ENCODE assay signal across 1 cellular context in the genomic region with DNA sequence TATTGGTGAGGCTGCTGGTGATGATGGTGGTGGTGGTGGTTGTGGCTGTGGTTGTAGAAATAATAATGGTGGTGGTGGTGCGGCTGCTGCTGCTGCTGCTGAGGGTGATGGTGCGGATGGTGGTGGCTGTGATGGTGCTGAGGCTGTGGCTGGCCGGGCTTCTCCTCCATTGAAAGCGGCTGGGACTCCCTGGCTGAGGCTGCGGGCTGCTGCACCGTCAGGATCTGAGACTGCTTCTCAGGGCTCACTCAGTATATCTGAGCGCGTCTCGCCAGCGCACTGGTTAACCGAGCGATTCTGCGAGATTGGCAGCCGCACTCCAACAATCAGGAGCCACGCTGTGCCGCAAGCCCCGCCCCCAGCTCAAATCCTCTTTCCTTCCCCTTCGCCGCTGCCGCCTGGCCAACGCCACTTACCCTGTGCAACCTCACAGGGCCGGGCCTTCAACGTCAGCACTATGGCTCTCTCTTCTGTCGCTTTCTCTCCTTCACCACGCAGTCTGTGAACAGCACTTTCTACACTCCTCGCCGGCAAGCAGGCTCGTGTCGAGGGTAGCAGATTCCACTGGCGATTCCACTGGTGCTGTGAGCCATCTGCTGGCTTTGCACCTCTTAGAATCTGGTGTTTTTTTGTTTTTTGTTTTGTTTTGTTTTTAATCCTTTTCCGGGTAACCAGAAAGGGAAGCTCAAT.
TF ChIP-seq lines count a peak whose summit lies in the region.

Gene NUFIP2 (minus strand): TSS at position 259 of the 690 bp plus-strand sequence. CDS start 89 bp downstream, at position 170.

TF ChIP-seq in HEK293, 187 proteins besides CTCF, POLR2A, EP300 and RAD21 (continued from another document and continues in another):
- TF ChIP-seq, protein P1, sequence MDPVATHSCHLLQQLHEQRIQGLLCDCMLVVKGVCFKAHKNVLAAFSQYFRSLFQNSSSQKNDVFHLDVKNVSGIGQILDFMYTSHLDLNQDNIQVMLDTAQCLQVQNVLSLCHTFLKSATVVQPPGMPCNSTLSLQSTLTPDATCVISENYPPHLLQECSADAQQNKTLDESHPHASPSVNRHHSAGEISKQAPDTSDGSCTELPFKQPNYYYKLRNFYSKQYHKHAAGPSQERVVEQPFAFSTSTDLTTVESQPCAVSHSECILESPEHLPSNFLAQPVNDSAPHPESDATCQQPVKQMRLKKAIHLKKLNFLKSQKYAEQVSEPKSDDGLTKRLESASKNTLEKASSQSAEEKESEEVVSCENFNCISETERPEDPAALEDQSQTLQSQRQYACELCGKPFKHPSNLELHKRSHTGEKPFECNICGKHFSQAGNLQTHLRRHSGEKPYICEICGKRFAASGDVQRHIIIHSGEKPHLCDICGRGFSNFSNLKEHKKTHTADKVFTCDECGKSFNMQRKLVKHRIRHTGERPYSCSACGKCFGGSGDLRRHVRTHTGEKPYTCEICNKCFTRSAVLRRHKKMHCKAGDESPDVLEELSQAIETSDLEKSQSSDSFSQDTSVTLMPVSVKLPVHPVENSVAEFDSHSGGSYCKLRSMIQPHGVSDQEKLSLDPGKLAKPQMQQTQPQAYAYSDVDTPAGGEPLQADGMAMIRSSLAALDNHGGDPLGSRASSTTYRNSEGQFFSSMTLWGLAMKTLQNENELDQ (tag by site-specific recombination; IDR thresholded peaks at IDR 0.05; ENCODE audit: low read depth), result no peak
- TF ChIP-seq ZNF174 (tag by site-specific recombination; IDR thresholded peaks at IDR 0.05), result no peak
- TF ChIP-seq ZNF248 (tag by site-specific recombination; IDR thresholded peaks at IDR 0.05), result no peak
- TF ChIP-seq ZNF354C (tag by site-specific recombination; IDR thresholded peaks at IDR 0.05; ENCODE audit: borderline replicate concordance, low read depth), result no peak
- TF ChIP-seq ZNF530 (tag by site-specific recombination; IDR thresholded peaks at IDR 0.05; ENCODE audit: low read depth), result no peak
- TF ChIP-seq ZNF169 (tag by site-specific recombination; IDR thresholded peaks at IDR 0.05), result no peak
- TF ChIP-seq ZNF146 (tag by site-specific recombination; IDR thresholded peaks at IDR 0.05), result 0 out of 2 replicates have a peak, but pooled peaks have one; percentile 73
- TF ChIP-seq, protein P2, sequence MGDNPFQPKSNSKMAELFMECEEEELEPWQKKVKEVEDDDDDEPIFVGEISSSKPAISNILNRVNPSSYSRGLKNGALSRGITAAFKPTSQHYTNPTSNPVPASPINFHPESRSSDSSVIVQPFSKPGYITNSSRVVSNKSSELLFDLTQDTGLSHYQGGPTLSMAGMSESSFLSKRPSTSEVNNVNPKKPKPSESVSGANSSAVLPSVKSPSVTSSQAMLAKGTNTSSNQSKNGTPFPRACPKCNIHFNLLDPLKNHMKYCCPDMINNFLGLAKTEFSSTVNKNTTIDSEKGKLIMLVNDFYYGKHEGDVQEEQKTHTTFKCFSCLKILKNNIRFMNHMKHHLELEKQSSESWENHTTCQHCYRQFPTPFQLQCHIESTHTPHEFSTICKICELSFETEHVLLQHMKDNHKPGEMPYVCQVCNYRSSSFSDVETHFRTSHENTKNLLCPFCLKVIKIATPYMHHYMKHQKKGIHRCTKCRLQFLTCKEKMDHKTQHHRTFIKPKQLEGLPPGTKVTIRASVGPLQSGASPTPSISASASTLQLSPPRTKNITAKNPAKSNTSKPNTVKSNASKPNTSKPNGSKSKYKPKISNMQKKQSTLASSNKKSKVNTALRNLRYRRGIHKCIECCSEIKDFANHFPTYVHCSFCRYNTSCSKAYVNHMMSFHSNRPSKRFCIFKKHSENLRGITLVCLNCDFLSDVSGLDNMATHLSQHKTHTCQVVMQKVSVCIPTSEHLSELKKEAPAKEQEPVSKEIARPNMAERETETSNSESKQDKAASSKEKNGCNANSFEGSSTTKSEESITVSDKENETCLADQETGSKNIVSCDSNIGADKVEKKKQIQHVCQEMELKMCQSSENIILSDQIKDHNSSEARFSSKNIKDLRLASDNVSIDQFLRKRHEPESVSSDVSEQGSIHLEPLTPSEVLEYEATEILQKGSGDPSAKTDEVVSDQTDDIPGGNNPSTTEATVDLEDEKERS (tag by site-specific recombination; IDR thresholded peaks at IDR 0.05), result peak; percentile 46; the same call in 1 of the 2 replicates
- TF ChIP-seq ZNF404 (tag by site-specific recombination; IDR thresholded peaks at IDR 0.05), result no peak
- no peak for TF ChIP-seq ZNF48 (tag by site-specific recombination; IDR thresholded peaks at IDR 0.05)
- TF ChIP-seq ZNF585B (tag by site-specific recombination; IDR thresholded peaks at IDR 0.05), result no peak
- TF ChIP-seq ZNF677 (tag by site-specific recombination; IDR thresholded peaks at IDR 0.05), result no peak
- TF ChIP-seq ZNF645 (tag by site-specific recombination; IDR thresholded peaks at IDR 0.05), result peak; percentile 95
- peak; percentile 33 for TF ChIP-seq GFI1B (tag by site-specific recombination; IDR thresholded peaks at IDR 0.05)
- TF ChIP-seq ZNF639 (tag by site-specific recombination; IDR thresholded peaks at IDR 0.05), result peak; percentile 93
- no peak for TF ChIP-seq RBAK (tag by site-specific recombination; IDR thresholded peaks at IDR 0.05)
- TF ChIP-seq, protein P3, sequence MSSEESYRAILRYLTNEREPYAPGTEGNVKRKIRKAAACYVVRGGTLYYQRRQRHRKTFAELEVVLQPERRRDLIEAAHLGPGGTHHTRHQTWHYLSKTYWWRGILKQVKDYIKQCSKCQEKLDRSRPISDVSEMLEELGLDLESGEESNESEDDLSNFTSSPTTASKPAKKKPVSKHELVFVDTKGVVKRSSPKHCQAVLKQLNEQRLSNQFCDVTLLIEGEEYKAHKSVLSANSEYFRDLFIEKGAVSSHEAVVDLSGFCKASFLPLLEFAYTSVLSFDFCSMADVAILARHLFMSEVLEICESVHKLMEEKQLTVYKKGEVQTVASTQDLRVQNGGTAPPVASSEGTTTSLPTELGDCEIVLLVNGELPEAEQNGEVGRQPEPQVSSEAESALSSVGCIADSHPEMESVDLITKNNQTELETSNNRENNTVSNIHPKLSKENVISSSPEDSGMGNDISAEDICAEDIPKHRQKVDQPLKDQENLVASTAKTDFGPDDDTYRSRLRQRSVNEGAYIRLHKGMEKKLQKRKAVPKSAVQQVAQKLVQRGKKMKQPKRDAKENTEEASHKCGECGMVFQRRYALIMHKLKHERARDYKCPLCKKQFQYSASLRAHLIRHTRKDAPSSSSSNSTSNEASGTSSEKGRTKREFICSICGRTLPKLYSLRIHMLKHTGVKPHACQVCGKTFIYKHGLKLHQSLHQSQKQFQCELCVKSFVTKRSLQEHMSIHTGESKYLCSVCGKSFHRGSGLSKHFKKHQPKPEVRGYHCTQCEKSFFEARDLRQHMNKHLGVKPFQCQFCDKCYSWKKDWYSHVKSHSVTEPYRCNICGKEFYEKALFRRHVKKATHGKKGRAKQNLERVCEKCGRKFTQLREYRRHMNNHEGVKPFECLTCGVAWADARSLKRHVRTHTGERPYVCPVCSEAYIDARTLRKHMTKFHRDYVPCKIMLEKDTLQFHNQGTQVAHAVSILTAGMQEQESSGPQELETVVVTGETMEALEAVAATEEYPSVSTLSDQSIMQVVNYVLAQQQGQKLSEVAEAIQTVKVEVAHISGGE (tag by site-specific recombination; conservative IDR thresholded peaks at IDR 0.05; ENCODE audit: low read depth), result peak; percentile 72
- peak; percentile 67 for TF ChIP-seq PRDM10 (tag by site-specific recombination; IDR thresholded peaks at IDR 0.05)
- no peak for TF ChIP-seq ZNF175 (tag by site-specific recombination; IDR thresholded peaks at IDR 0.05)
- 0 out of 2 replicates have a peak, but pooled peaks have one; percentile 32 for TF ChIP-seq ZFP69B (tag by site-specific recombination; IDR thresholded peaks at IDR 0.05)
- TF ChIP-seq, protein P4, sequence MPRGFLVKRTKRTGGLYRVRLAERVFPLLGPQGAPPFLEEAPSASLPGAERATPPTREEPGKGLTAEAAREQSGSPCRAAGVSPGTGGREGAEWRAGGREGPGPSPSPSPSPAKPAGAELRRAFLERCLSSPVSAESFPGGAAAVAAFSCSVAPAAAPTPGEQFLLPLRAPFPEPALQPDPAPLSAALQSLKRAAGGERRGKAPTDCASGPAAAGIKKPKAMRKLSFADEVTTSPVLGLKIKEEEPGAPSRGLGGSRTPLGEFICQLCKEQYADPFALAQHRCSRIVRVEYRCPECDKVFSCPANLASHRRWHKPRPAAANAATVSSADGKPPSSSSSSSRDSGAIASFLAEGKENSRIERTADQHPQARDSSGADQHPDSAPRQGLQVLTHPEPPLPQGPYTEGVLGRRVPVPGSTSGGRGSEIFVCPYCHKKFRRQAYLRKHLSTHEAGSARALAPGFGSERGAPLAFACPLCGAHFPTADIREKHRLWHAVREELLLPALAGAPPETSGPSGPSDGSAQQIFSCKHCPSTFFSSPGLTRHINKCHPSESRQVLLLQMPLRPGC (tag by site-specific recombination; IDR thresholded peaks at IDR 0.05), result peak; percentile 45; the same call in 1 of the 2 replicates
- TF ChIP-seq MEIS1 (CRISPR knock-in tag; IDR thresholded peaks at IDR 0.05; ENCODE audit: borderline replicate concordance), result no peak
- no peak for TF ChIP-seq ZNF701 (tag by site-specific recombination; IDR thresholded peaks at IDR 0.05)
- TF ChIP-seq SP3 (tag by site-specific recombination; IDR thresholded peaks at IDR 0.05), result peak; percentile 68
- TF ChIP-seq ZEB2 (tag by site-specific recombination; IDR thresholded peaks at IDR 0.05), result peak; percentile 77
- TF ChIP-seq HOXD13 (CRISPR knock-in tag; IDR thresholded peaks at IDR 0.05; ENCODE audit: borderline replicate concordance), result peak; percentile 74; the same call in 1 of the 2 replicates
- TF ChIP-seq ZNF660 (tag by site-specific recombination; IDR thresholded peaks at IDR 0.05), result peak; percentile 90
- no peak for TF ChIP-seq ZNF140 (tag by site-specific recombination; IDR thresholded peaks at IDR 0.05)
- TF ChIP-seq SP7 (tag by site-specific recombination; IDR thresholded peaks at IDR 0.05), result peak; percentile 85
- TF ChIP-seq ELK4 (IDR thresholded peaks at IDR 0.05; ENCODE audit: borderline replicate concordance, low read depth, low read length), result no peak
- TF ChIP-seq ZNF549 (tag by site-specific recombination; IDR thresholded peaks at IDR 0.05), result no peak
- no peak for TF ChIP-seq ZNF292 (tag by site-specific recombination; IDR thresholded peaks at IDR 0.05; ENCODE audit: borderline replicate concordance, low read depth)
- TF ChIP-seq ZNF121 (tag by site-specific recombination; IDR thresholded peaks at IDR 0.05), result no peak; the same call in 1 of the 2 replicates
- TF ChIP-seq, protein P5, sequence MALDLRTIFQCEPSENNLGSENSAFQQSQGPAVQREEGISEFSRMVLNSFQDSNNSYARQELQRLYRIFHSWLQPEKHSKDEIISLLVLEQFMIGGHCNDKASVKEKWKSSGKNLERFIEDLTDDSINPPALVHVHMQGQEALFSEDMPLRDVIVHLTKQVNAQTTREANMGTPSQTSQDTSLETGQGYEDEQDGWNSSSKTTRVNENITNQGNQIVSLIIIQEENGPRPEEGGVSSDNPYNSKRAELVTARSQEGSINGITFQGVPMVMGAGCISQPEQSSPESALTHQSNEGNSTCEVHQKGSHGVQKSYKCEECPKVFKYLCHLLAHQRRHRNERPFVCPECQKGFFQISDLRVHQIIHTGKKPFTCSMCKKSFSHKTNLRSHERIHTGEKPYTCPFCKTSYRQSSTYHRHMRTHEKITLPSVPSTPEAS (tag by site-specific recombination; IDR thresholded peaks at IDR 0.05), result peak; percentile 60
- peak; percentile 69; the same call in 1 of the 2 replicates for TF ChIP-seq ZSCAN16 (tag by site-specific recombination; IDR thresholded peaks at IDR 0.05)
- peak; percentile 98 for TF ChIP-seq ZBTB17 (tag by site-specific recombination; IDR thresholded peaks at IDR 0.05)
- TF ChIP-seq ZNF658 (tag by site-specific recombination; IDR thresholded peaks at IDR 0.05), result no peak
